In genomic region chr6:35499372-35499771, GRCh38 we compare ENCODE assay signal across 1 cellular context.
TF ChIP-seq lines count a peak whose summit lies in the region.

No MANE protein-coding gene starts in this region.

TF ChIP-seq in HEK293, 187 proteins besides CTCF, POLR2A, EP300 and RAD21 (continued from another document):
- TF ChIP-seq PRDM10 (tag by site-specific recombination; IDR thresholded peaks at IDR 0.05), result no peak
- TF ChIP-seq KLF1 (tag by site-specific recombination; IDR thresholded peaks at IDR 0.05), result no peak
- TF ChIP-seq ZNF692 (tag by site-specific recombination; IDR thresholded peaks at IDR 0.05), result no peak
- no peak for TF ChIP-seq PRDM6 (tag by site-specific recombination; IDR thresholded peaks at IDR 0.05)
